8 cellular contexts compared by ENCODE assay signal in the genomic region with DNA sequence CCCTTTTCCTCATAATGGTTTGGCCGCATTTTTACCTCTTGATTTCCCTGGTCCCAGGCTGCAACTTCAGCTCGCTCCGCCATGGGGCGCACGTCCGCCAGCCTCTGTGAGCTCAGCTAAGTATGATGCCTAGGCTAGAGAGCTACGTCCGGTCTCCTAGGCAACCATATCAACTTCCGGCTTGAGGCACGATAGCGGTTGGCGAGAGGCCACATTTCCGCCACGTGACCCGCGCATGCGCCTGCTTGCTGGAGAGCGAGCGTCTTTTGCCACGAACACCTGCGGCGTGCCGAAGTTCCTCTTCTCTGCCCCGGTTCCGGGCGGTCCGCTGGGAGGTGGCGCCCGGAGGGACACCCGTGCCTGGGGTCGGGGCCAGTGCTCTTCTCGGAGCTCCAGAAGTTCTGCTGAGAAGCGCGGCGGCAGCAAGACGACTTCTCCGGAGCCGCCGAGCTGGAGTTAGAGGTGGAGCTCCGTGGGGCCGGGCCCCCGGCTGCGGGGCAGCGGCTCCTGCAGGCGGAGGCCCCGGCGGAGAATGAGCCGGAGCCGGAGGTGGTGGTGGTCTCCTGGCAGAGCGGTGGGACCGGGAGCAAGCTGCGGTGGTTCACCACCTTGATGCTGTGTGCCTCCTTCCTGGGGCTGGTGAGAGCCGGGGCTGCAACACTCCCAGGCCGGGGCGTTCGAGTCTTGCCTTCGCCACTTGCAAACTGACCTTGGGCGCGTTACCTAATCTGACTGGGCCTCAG.
DNase-seq lines count a peak whose midpoint lies in the region; ATAC-seq, FAIRE-seq and TF ChIP-seq lines count a peak whose summit lies in the region.

No MANE protein-coding gene starts in this region.

- H3K9me1 ChIP-seq in endothelial cell of umbilical vein (replicated peaks; ENCODE audit: control insufficient read depth, extremely low read depth, insufficient read depth, low read length) = no peaks in the 10 kb centered on the region

- DNase-seq in D341Med (ENCODE audit: low spot score) (peak; percentile 94), HUDEP-2 (lab: John Stamatoyannopoulos, UW; ENCODE audit: unreplicated experiment in 76 of 76) (peak; percentile 84 to 100 (median 99)), NOMO-1 treated with dmso at 0.1 percent for 144 hours (lab: John Stamatoyannopoulos, UW; ENCODE audit: unreplicated experiment) (peak; percentile 98), endothelial cell of umbilical vein (ENCODE audit: low read depth, low spot score) (peak; percentile 99), midbrain (lab: John Stamatoyannopoulos, UW) (peak; percentile 99)
- peak; percentile 100 for DNase-seq in activated CD8-positive, alpha-beta memory T cell treated with anti-CD3 and anti-CD28 coated beads, Interleukin-2, amount 50 U/mL, for 24 hours (ENCODE audit: extremely low read depth)
- peak; percentile 98 to 99 for DNase-seq in stimulated activated CD8-positive, alpha-beta memory T cell treated with anti-CD3 and anti-CD28 coated beads, Interleukin-2, amount 100 ng/mL, for 1 hour (ENCODE audit: low read depth in 2 of 2)

- POLR2A ChIA-PET in endothelial cell of umbilical vein (lab: Charles Lee) = interaction anchor here (0.9 to 1.5 kb wide), 2 partner anchors 219 to 224 kb away, joined by 3 to 6 read pairs; a partner anchor contains a TSS

- CTCF ChIA-PET in endothelial cell of umbilical vein (lab: Charles Lee) = interaction anchor here (0.7 to 2.7 kb wide), 45 partner anchors 9 to 791 kb away, joined by 3 to 73 read pairs (median 4); a partner anchor contains a TSS

- ATAC-seq in GM21381 (IDR thresholded peaks at IDR 0.05; ENCODE audit: unreplicated experiment) = peak; percentile 98

- BruUV-seq in endothelial cell of umbilical vein (replicated peaks; lab: Mats Ljungman, UMichigan) = TSS peak; percentile 60

- no peaks in the 10 kb centered on the region for H3K36me3 ChIP-seq in endothelial cell of umbilical vein (ENCODE audit: control insufficient read depth in 2 of 2, extremely low read depth in 1 of 2, insufficient read depth in 2 of 2, low read length in 2 of 2)

- peak; percentile 89 to 98 for TF ChIP-seq CTCF in endothelial cell of umbilical vein (IDR thresholded peaks at IDR 0.05; ENCODE audit: extremely low read depth in 1 of 2, insufficient read depth in 1 of 2, low read depth in 1 of 2, low read length in 2 of 2)

- FAIRE-seq in endothelial cell of umbilical vein (lab: Jason Lieb, UNC) = peak; percentile 96

- H3K79me2 ChIP-seq in endothelial cell of umbilical vein (ENCODE audit: control insufficient read depth, insufficient read depth, low read length) = peaks cover 11% of the 10 kb centered on the region

- dilution Hi-C loops in endothelial cell of umbilical vein (cut with MboI; ENCODE audit: extremely low pct_ligation_motif_present, low sequenced_read_pairs) = no loop called here

- peak overlapping the region; percentile 41 to 68 (median 47) for H3K4me3 ChIP-seq in endothelial cell of umbilical vein (replicated peaks in 1 of 3; ENCODE audit: insufficient read depth in 1 of 3, low read depth in 1 of 3, low read length in 3 of 3)

- H4K20me1 ChIP-seq in endothelial cell of umbilical vein (replicated peaks; ENCODE audit: control insufficient read depth, extremely low read depth, insufficient read depth, low read length) = no peaks in the 10 kb centered on the region

- TF ChIP-seq POLR2A in endothelial cell of umbilical vein (IDR thresholded peaks at IDR 0.05; ENCODE audit: low read depth, low read length) = peak; percentile 81

- peak overlapping the region; percentile 86 for H3K9ac ChIP-seq in endothelial cell of umbilical vein (replicated peaks; ENCODE audit: extremely low read depth, insufficient read depth, low read length)

- peak overlapping the region; percentile 61 for H2AFZ ChIP-seq in endothelial cell of umbilical vein (ENCODE audit: low read depth, low read length)

- H3K27me3 ChIP-seq in endothelial cell of umbilical vein (ENCODE audit: control insufficient read depth in 2 of 2, insufficient read depth in 2 of 2, low read length in 2 of 2) = peaks cover 11 to 25% of the 10 kb centered on the region in 2 experiments

- intact Hi-C loops in endothelial cell of umbilical vein (cut with micrococcal nuclease) = loop anchor here (1.0 to 5.0 kb wide), 8 partner anchors 219 to 784 kb away; a partner anchor contains a TSS

- H3K4me1 ChIP-seq in endothelial cell of umbilical vein (ENCODE audit: control insufficient read depth, extremely low read depth, insufficient read depth, low read length) = peaks cover 11% of the 10 kb centered on the region

- peak overlapping the region; percentile 55 for H3K27ac ChIP-seq in endothelial cell of umbilical vein (ENCODE audit: insufficient read depth, low read depth, low read length)

- no peaks in the 10 kb centered on the region for H3K9me3 ChIP-seq in endothelial cell of umbilical vein (replicated peaks; ENCODE audit: control insufficient read depth, insufficient read depth, low read length)

- peak overlapping the region; percentile 76 for H3K4me2 ChIP-seq in endothelial cell of umbilical vein (ENCODE audit: insufficient read depth, low read length)

TF ChIP-seq in endothelial cell of umbilical vein, 7 proteins besides CTCF, POLR2A, EP300 and RAD21:
- peak; percentile 45 for TF ChIP-seq GATA2 (IDR thresholded peaks at IDR 0.05; ENCODE audit: insufficient read depth, insufficient read length, low read depth, low read length)
- peak; percentile 78 for TF ChIP-seq POLR2AphosphoS5 (IDR thresholded peaks at IDR 0.05; ENCODE audit: insufficient read depth, low read depth, low read length)
- no peak for TF ChIP-seq FOS (IDR thresholded peaks at IDR 0.05; ENCODE audit: borderline replicate concordance, insufficient read depth, low read length)
- TF ChIP-seq, protein P1, sequence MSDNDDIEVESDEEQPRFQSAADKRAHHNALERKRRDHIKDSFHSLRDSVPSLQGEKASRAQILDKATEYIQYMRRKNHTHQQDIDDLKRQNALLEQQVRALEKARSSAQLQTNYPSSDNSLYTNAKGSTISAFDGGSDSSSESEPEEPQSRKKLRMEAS (IDR thresholded peaks at IDR 0.05; ENCODE audit: insufficient read depth, insufficient read length) = peak; percentile 100

Comparison
In these comparisons a context has a peak if more than half of its experiments do, and no peak if none do; other contexts are left out.
1. Peak in every context shown above with its lines: DNase-seq, ATAC-seq, H3K4me3 ChIP-seq and H3K27ac ChIP-seq.